ENCODE assay signal across 13 cellular contexts in genomic region chr9:94096819-94097577, GRCh38. TPM values are rescaled to one million over a fixed set of nuclear protein-coding genes. Genes with fewer than 3 reads are reported as not detected.
A peak's percentile ranks its signal among the peaks of the same experiment; 100 is the strongest.
DNase-seq lines count a peak whose midpoint lies in the region; ATAC-seq, FAIRE-seq and TF ChIP-seq lines count a peak whose summit lies in the region.
"Had no signal": no experiment of that assay in that cellular context is flagged by ENCODE, and none has a peak within 500 bp of the region (broad histone marks: within the 10 kb centered on the region; RNA-seq: fewer than 3 reads in every experiment).

No MANE protein-coding gene starts in this region.

- WGBS in A549 (ENCODE audit: missing lambda C conversion rate), result 90% methylated on average over 9 of the region's 9 CpGs
- 94 to 95% methylated on average over 9 of the region's 9 CpGs for WGBS in sigmoid colon, 2 donors

- 0 out of 6 replicates have a peak overlapping the region, but pooled peaks of 1 of the 2 experiments have one; percentile 11 for H3K27ac ChIP-seq in A549
- peak overlapping the region; percentile 53; the same call in 1 of the 2 replicates for H3K27ac ChIP-seq in HCT116 (ENCODE audit: low read depth, low read length)
- H3K27ac ChIP-seq in foreskin keratinocyte, result no peak overlapping the region
- peak overlapping the region in 2 of 4 donors; percentile 54 to 69 for H3K27ac ChIP-seq in sigmoid colon
- H3K27ac ChIP-seq: colonic mucosa had no signal

- CTCF ChIA-PET in A549 (lab: Yijun Ruan, JAX) (interaction anchor here (0.8 to 3.2 kb wide), 3 partner anchors 11 to 116 kb away, joined by 3 to 11 read pairs (median 4); no protein-coding TSS in a partner anchor), HCT116 (lab: Charles Lee) (interaction anchor here (1.1 kb wide), 1 partner anchor 9 kb away, joined by 3 read pairs; no protein-coding TSS in a partner anchor)

- POLR2A ChIA-PET in A549 (lab: Yijun Ruan, JAX) (no interaction called here), HCT116 (lab: Charles Lee) (interaction anchor here (1.1 to 2.9 kb wide), 5 partner anchors 9 to 61 kb away, joined by 3 to 19 read pairs (median 3); partner anchors contain the start of gene PTPDC1)

- ATAC-seq in A549 (no peak), HCT116 (peak; percentile 66), SK-N-SH treated with all-trans-retinoic acid at 6 μM for 48 hours (peak; percentile 64), foreskin keratinocyte (peak; percentile 92), HG03175 (IDR thresholded peaks at IDR 0.05; ENCODE audit: unreplicated experiment) (no peak)

- H3K4me1 ChIP-seq in A549 (peaks cover 12% of the 10 kb centered on the region; the same call in 2 of the 3 replicates), HCT116 (ENCODE audit: control insufficient read depth in 1 of 2, insufficient read depth in 2 of 2, low read length in 2 of 2) (peaks cover 27 to 28% of the 10 kb centered on the region in 2 experiments), foreskin keratinocyte (peaks cover 18% of the 10 kb centered on the region), sigmoid colon (peaks cover 0 to 11% (median 5%) of the 10 kb centered on the region in 4 donors)
- H3K4me1 ChIP-seq: colonic mucosa had no signal

- no peaks in the 10 kb centered on the region for H3K9me2 ChIP-seq in HCT116 (ENCODE audit: insufficient read depth)

- RAD21 ChIA-PET in HCT116 (lab: Charles Lee; ENCODE audit: low non-redundant PET in 1 of 2, low total read pairs in 2 of 2, uncharacterized antibody in 2 of 2, unreplicated experiment in 2 of 2), result no interaction called here

- FAIRE-seq in A549 (lab: Jason Lieb, UNC), result no peak
- FAIRE-seq: endothelial cell of umbilical vein had no signal

- H4K20me1 ChIP-seq in HCT116 (ENCODE audit: insufficient read depth), result no peaks in the 10 kb centered on the region

- H3K79me2 ChIP-seq in HCT116 (ENCODE audit: insufficient read depth, low read length), result no peaks in the 10 kb centered on the region

- H3K9ac ChIP-seq in HCT116 (ENCODE audit: low read length), result no peak overlapping the region

- DNase-seq in A549 (ENCODE audit: low read depth in 1 of 2, low spot score in 1 of 2) (no peak), HCT116 (ENCODE audit: low read depth, low spot score) (no peak), foreskin keratinocyte (peak; percentile 61 to 80), NOMO-1 treated with DMSO at 0.1 percent for 48 hours (lab: John Stamatoyannopoulos, UW; ENCODE audit: unreplicated experiment) (no peak), sigmoid colon (no peak), hepatic stellate cell (ENCODE audit: low spot score) (no peak)
- DNase-seq: colonic mucosa, glutamatergic neuron, immature natural killer cell, NCI-H187 had no signal

- no peak for TF ChIP-seq POLR2A in A549 (IDR thresholded peaks at IDR 0.05; ENCODE audit: low read length)
- TF ChIP-seq POLR2A in HCT116 (IDR thresholded peaks at IDR 0.05; ENCODE audit: borderline replicate concordance, extremely low read depth, insufficient read depth, insufficient read length), result no peak
- no peak for TF ChIP-seq POLR2A in sigmoid colon (IDR thresholded peaks at IDR 0.05)

- H3K27me3 ChIP-seq in HCT116 (ENCODE audit: insufficient read depth, low read length) (no peaks in the 10 kb centered on the region), foreskin keratinocyte (no peaks in the 10 kb centered on the region), sigmoid colon (no peaks in the 10 kb centered on the region)
- H3K27me3 ChIP-seq: colonic mucosa had no signal

- no TSS peak for BruUV-seq in HCT116 (replicated peaks; lab: Mats Ljungman, UMichigan)

- no peak overlapping the region for H3K4me2 ChIP-seq in A549
- H3K4me2 ChIP-seq in HCT116 (ENCODE audit: low read length), result peak overlapping the region; percentile 68

- no peak for TF ChIP-seq EP300 in A549 (IDR thresholded peaks at IDR 0.05)
- no peak for TF ChIP-seq EP300 in sigmoid colon (IDR thresholded peaks at IDR 0.05)

- H3K36me3 ChIP-seq in HCT116 (ENCODE audit: control insufficient read depth in 1 of 2, insufficient read depth in 2 of 2, low read length in 2 of 2), result no peaks in the 10 kb centered on the region
- peaks cover 0 to 12% (median 3%) of the 10 kb centered on the region in 4 donors for H3K36me3 ChIP-seq in sigmoid colon
- H3K36me3 ChIP-seq: colonic mucosa had no signal

- H2AFZ ChIP-seq in HCT116 (ENCODE audit: low read depth, low read length, poor library complexity, severe bottlenecking), result no peak overlapping the region

- TF ChIP-seq CTCF in A549 (IDR thresholded peaks at IDR 0.05), result no peak
- no peak for TF ChIP-seq CTCF in HCT116 (IDR thresholded peaks at IDR 0.05 in 2 of 3, conservative IDR thresholded peaks at IDR 0.05 in 1 of 3; ENCODE audit: borderline replicate concordance in 1 of 3, insufficient read depth in 1 of 3, low read depth in 2 of 3, low read length in 2 of 3)
- TF ChIP-seq CTCF in foreskin keratinocyte (conservative IDR thresholded peaks at IDR 0.05), result no peak
- no peak for TF ChIP-seq CTCF in sigmoid colon (IDR thresholded peaks at IDR 0.05)

- intact Hi-C loops in HCT116 (cut with micrococcal nuclease), result loop anchor here (5.0 kb wide), 1 partner anchor 70 kb away; no protein-coding TSS in a partner anchor
- intact Hi-C loops in sigmoid colon (cut with DNase I), result no loop called here

- no peak overlapping the region for H3K4me3 ChIP-seq in A549
- H3K4me3 ChIP-seq in HCT116 (replicated peaks in 1 of 2; ENCODE audit: low read depth in 1 of 2, low read length in 2 of 2), result peak overlapping the region in 1 of 2 experiments; percentile 9; a peak in 1 of 4 replicates
- no peak overlapping the region for H3K4me3 ChIP-seq in sigmoid colon
- H3K4me3 ChIP-seq: colonic mucosa had no signal

- no peak for TF ChIP-seq RAD21 in A549 (conservative IDR thresholded peaks at IDR 0.05 in 1 of 2, IDR thresholded peaks at IDR 0.05 in 1 of 2)
- TF ChIP-seq RAD21 in HCT116 (IDR thresholded peaks at IDR 0.05; ENCODE audit: low read depth), result no peak

- H3K9me3 ChIP-seq in A549 (no peaks in the 10 kb centered on the region), HCT116 (ENCODE audit: control insufficient read depth in 1 of 2, insufficient read depth in 1 of 2, low read depth in 1 of 2, low read length in 2 of 2) (no peaks in the 10 kb centered on the region), sigmoid colon (no peaks in the 10 kb centered on the region)
- H3K9me3 ChIP-seq: colonic mucosa had no signal

TF ChIP-seq in A549, 52 proteins besides CTCF, POLR2A, EP300 and RAD21:
- peak; percentile 44 for TF ChIP-seq MAFK (IDR thresholded peaks at IDR 0.05; ENCODE audit: partially characterized antibody)
- no peak for TF ChIP-seq GATA3 (IDR thresholded peaks at IDR 0.05; ENCODE audit: borderline replicate concordance)

TF ChIP-seq in HCT116, 20 proteins besides CTCF, POLR2A, EP300 and RAD21 (continues in another document):
- TF ChIP-seq EGR1 (IDR thresholded peaks at IDR 0.05; ENCODE audit: low read depth) (no peak), CBX3 (IDR thresholded peaks at IDR 0.05; ENCODE audit: low read depth) (no peak), SIN3A (IDR thresholded peaks at IDR 0.05; ENCODE audit: low read depth) (peak; percentile 22; the same call in 1 of the 2 replicates), ZNF274 (IDR thresholded peaks at IDR 0.05; ENCODE audit: low read depth, low read length) (no peak), POLR2AphosphoS5 (IDR thresholded peaks at IDR 0.05; ENCODE audit: low read depth, low read length) (0 out of 2 replicates have a peak, but pooled peaks have one; percentile 17), EZH2 (IDR thresholded peaks at IDR 0.05) (no peak), YY1 (IDR thresholded peaks at IDR 0.05; ENCODE audit: extremely low read depth, insufficient replicate concordance, low read depth, low read length) (no peak)

TF ChIP-seq in SK-N-SH treated with all-trans-retinoic acid at 6 μM for 48 hours, 23 proteins besides CTCF, POLR2A, EP300 and RAD21:
- TF ChIP-seq ARNTL (CRISPR knock-in tag; IDR thresholded peaks at IDR 0.05; ENCODE audit: borderline replicate concordance, low read depth), result no peak

RNA-seq across cellular contexts. Expression of gene PTPDC1, which starts 12.7 kb away (rescaled TPM):
- polyA plus RNA-seq in A549 (2011; rRNA removed), result 15.1 and 16.9 TPM in 2 replicates
- polyA plus RNA-seq in A549 (2012; cell fraction: cytosol; rRNA removed), result 3.6 and 4.2 TPM in 2 replicates
- 5.1 and 7.0 TPM in 2 replicates for polyA plus RNA-seq in A549 (2012; cell fraction: nucleus; rRNA removed)
- 3.6 to 3.9 TPM (median 3.8 TPM) in 3 replicates for polyA plus RNA-seq in A549 (2017; fragmentation: RNase III; extraction: RNeasy Plus Mini Kit Qiagen cat#74134 plus additional on column Dnase treatment)
- 15.9 and 18.1 TPM in 2 replicates for polyA minus RNA-seq in A549 (2011; rRNA and poly(A)+ RNA removed)
- total RNA-seq in HCT116 (2021; ENCODE audit: unreplicated experiment), result 12.7 TPM
- 13.8 and 14.1 TPM in 2 replicates for polyA plus RNA-seq in HCT116 (2012)
- total RNA-seq in foreskin keratinocyte, result 5.8 and 6.0 TPM in 2 replicates
- 1.4 and 1.9 TPM in 2 replicates for polyA plus RNA-seq in foreskin keratinocyte
- total RNA-seq in sigmoid colon, result 10 to 100 TPM; 12.0 to 16.3 (median 13.8) TPM
- 1 to 10 TPM; 2.1 to 2.5 (median 2.4) TPM for polyA plus RNA-seq in sigmoid colon

Comparison
In these comparisons a context has a peak if more than half of its experiments do, and no peak if none do; other contexts are left out.
1. ATAC-seq: peak in HCT116 (single experiment), SK-N-SH treated with all-trans-retinoic acid at 6 μM for 48 hours (single experiment) and foreskin keratinocyte (single experiment); none in A549 (0 of 2) and HG03175 (single experiment).
2. DNase-seq: peak in foreskin keratinocyte (2 of 2); none in A549 (0 of 2), HCT116 (single experiment), NOMO-1 treated with DMSO at 0.1 percent for 48 hours (single experiment), sigmoid colon (single experiment) and hepatic stellate cell (single experiment).
3. Of the 6 proteins assayed by ChIP-seq in both A549 and HCT116: peak only in A549: none; only in HCT116: MAX; in both: none; in neither: 5.